ENCODE assay signal across 8 cellular contexts in the genomic region with DNA sequence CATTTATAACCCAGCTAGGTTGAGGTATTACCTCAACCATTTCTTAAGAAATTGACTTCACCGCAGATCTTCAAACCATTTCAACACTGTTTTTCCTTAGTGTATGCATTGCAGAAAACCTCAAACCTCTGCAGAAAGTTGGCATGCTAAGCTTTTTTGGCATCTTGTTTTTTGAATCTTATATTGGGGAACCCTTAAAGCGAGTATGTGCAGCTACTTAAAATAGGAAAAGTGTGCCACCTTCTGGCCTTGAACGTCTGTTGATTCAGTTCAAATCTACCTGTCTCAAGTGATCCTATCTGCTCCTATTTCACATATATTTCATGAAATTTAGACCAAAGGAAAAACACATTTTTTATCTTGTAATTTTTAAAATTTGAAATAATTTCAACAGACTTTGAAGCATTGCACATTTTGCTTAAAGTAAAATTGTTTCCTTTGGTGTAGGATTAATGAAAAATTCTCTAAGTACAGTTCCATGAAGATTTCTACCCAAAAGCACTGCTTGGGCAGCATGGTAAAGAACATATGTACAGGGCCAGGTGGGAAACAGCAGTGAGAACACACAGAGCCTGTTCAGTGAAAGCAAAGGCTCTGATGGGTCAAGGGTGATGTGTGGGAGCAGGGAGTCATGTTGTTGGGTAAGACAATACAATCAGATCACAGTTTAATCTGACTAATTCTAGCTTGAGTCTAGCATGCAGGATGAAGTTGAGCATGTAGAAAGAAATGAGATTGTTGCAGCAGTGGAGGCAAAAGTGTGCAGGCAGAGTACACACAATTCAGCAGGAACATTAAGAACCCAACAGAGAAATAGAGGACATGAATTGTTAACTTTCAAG. TPM values are rescaled to one million over a fixed set of nuclear protein-coding genes. Genes with fewer than 3 reads are reported as not detected.
DNase-seq lines count a peak whose midpoint lies in the region; ATAC-seq and TF ChIP-seq lines count a peak whose summit lies in the region.

No MANE protein-coding gene starts in this region.

- H3K27ac ChIP-seq in thoracic aorta: no peak overlapping the region

- TF ChIP-seq CTCF in thoracic aorta (IDR thresholded peaks at IDR 0.05): peak; percentile 67

- H3K27ac Mint-ChIP-seq in memory B cell: no peak overlapping the region

- no peak overlapping the region for H3K4me3 Mint-ChIP-seq in memory B cell

- DNase-seq in DMS114 treated with DMSO at 0.1 percent for 48 hours (lab: John Stamatoyannopoulos, UW; ENCODE audit: unreplicated experiment): peak; percentile 50
- peak; percentile 70 for DNase-seq in H4 (ENCODE audit: low spot score)
- peak; percentile 6 for DNase-seq in NCI-H2029 treated with DMSO at 0.1 percent for 48 hours (lab: John Stamatoyannopoulos, UW)
- peak; percentile 27 for DNase-seq in T-helper 9 cell
- DNase-seq in effector CD4-positive, alpha-beta T cell: peak; percentile 47
- peak in 1 of 2 donors; percentile 28 for DNase-seq in memory B cell (ENCODE audit: low spot score in 2 of 2)
- DNase-seq in thoracic aorta (ENCODE audit: low spot score): no peak

- no peaks in the 10 kb centered on the region for H3K9me3 Mint-ChIP-seq in memory B cell

- H3K4me3 ChIP-seq in thoracic aorta: no peak overlapping the region

- ATAC-seq in memory B cell (ENCODE audit: low read depth): peak; percentile 55
- no peak for ATAC-seq in thoracic aorta (ENCODE audit: insufficient number of reproducible peaks, low FRiP score, low read depth)
- ATAC-seq in GM18520 (IDR thresholded peaks at IDR 0.05; ENCODE audit: unreplicated experiment): no peak

- no peaks in the 10 kb centered on the region for H3K9me3 ChIP-seq in thoracic aorta

- H3K36me3 Mint-ChIP-seq in memory B cell: peaks cover 9% of the 10 kb centered on the region

- H3K27me3 Mint-ChIP-seq in memory B cell: no peaks in the 10 kb centered on the region

- H3K36me3 ChIP-seq in thoracic aorta: no peaks in the 10 kb centered on the region

- peaks cover 24% of the 10 kb centered on the region for H3K4me1 Mint-ChIP-seq in memory B cell

- H3K4me1 ChIP-seq in thoracic aorta (ENCODE audit: control insufficient read depth in 1 of 2, low read depth in 2 of 2): peaks cover 6 to 15% of the 10 kb centered on the region in 2 donors

- no peaks in the 10 kb centered on the region for H3K27me3 ChIP-seq in thoracic aorta (replicated peaks; ENCODE audit: insufficient read depth)

RNA-seq across cellular contexts. Expression of a gene that starts 17.2 kb away (rescaled TPM):
- not detected in 2 replicates for total RNA-seq in H4 (2014; rRNA removed; shearing (Covaris generic))
- total RNA-seq in thoracic aorta: 1 to 10 TPM; 3.4 to 7.9 TPM

RNA-seq across cellular contexts. Expression of a gene that starts 48.4 kb away (rescaled TPM):
- 5.3 and 7.6 TPM in 2 replicates for total RNA-seq in H4 (2014; rRNA removed; shearing (Covaris generic))
- 10 to 100 TPM; 21.7 to 57.3 TPM for total RNA-seq in thoracic aorta
